1 cellular context compared by ENCODE assay signal in the genomic region with DNA sequence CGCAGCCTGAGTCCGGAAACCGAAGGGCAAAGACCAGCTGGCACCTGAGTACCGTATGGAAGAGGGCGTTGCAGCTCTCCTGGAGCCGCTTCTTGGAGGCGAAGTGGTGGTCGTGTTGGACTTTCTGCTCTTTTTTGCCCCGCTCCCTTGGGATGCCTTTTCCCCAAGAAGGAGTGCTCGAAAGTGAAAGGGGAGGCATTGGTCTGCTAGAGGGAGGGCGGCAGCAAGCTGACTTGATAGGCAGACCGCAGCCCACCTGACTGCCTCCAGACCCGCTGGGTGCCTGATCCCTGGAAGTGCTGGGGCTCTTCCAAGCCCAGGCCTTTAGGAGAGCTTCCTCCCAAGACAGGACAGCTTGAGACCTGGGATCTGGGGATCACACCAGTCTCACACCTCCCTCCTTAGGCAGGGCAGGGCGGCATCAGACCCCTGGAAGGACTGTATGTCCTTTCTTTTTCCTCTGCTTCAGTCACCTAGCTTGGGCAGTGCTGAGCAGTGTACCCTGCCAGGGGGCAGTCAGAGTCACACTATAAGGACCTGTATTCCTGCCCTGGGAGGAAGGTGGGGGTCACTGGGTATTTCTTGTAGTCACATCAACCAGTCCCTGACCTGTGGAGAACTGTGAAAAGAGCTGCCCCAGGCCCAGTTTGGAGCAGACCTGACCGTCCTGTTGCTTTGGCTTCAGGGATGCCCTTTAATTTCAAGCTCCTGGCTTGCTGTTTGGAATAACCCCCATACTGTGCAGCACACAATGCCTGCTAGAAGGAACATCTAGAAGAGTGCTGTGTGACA.
TF ChIP-seq lines count a peak whose summit lies in the region.

No MANE protein-coding gene starts in this region.

TF ChIP-seq in HEK293, 187 proteins besides CTCF, POLR2A, EP300 and RAD21 (continued from another document):
- TF ChIP-seq SP3 (tag by site-specific recombination; IDR thresholded peaks at IDR 0.05) (0 out of 2 replicates have a peak, but pooled peaks have one; percentile 6), ZNF311 (tag by site-specific recombination; IDR thresholded peaks at IDR 0.05; ENCODE audit: borderline replicate concordance) (no peak), ZBTB48 (tag by site-specific recombination; IDR thresholded peaks at IDR 0.05) (peak; percentile 86)
